Comparison of ENCODE assay signal across 19 cellular contexts in the genomic region with DNA sequence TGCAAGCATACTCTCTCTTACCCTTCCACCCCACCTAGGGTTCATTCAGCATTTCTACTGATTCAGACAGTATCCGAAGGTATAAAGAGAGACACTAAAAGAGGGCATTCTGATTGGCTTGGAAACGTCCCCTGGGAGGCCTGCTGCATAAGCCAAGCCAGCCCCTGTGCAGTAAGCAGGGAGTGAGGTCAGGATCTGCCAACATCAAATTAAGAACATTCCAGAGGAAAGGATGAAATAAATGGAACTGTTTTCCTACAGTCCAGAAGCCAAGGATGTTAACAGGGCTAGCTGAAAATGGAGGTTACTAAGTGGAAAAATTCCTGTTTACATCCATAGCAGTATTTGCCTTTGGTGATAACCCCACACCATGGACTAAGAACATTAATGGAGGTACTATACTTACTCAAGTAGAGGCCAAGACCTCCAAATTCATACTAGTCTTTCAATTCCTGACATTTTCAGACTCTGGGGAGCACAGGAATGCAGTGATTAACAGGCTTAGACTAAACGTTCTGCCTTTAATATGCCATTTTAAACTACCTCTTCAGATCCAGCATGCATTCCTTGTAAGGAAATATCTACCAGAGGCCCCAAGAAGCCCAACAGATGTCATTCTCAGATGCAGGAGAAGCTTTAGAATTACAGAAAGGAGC. TPM values are rescaled to one million over a fixed set of nuclear protein-coding genes. Genes with fewer than 3 reads are reported as not detected.
DNase-seq lines count a peak whose midpoint lies in the region; ATAC-seq and TF ChIP-seq lines count a peak whose summit lies in the region.
"Had no signal": no experiment of that assay in that cellular context is flagged by ENCODE, and none has a peak within 500 bp of the region (broad histone marks: within the 10 kb centered on the region; RNA-seq: fewer than 3 reads in every experiment).

No MANE protein-coding gene starts in this region.

- TF ChIP-seq POLR2A in adrenal gland (IDR thresholded peaks at IDR 0.05) = no peak

- H3K27me3 Mint-ChIP-seq in CD14-positive monocyte (ENCODE audit: low read depth in 3 of 3) = no peaks in the 10 kb centered on the region
- no peaks in the 10 kb centered on the region for H3K27me3 Mint-ChIP-seq in endodermal cell (ENCODE audit: insufficient read depth)
- H3K27me3 Mint-ChIP-seq: activated CD4-positive, alpha-beta memory T cell treated with anti-CD3 and anti-CD28 coated beads, Interleukin-2, amount 10 ng/mL, durations not matched to agents 7 days and 5 days had no signal

- WGBS in endodermal cell (ENCODE audit: insufficient coverage in 1 of 2, insufficient read length in 1 of 2), 2 experiments = 85 to 90% methylated on average over 3 of the region's 3 CpGs
- WGBS in adrenal gland, 4 donors = 47 to 62% (median 52%) methylated on average over 3 of the region's 3 CpGs

- H3K4me1 ChIP-seq in adipocyte (ENCODE audit: control insufficient read depth, insufficient read depth, low read length) (peaks cover 65% of the 10 kb centered on the region), endodermal cell (ENCODE audit: control insufficient read depth, insufficient read depth, low read length) (peaks cover 20% of the 10 kb centered on the region), adrenal gland (replicated peaks in 1 of 2) (peaks cover 22 to 62% of the 10 kb centered on the region in 2 donors)

- no peak for TF ChIP-seq CTCF in CD14-positive monocyte (IDR thresholded peaks at IDR 0.05)
- TF ChIP-seq CTCF in endodermal cell (conservative IDR thresholded peaks at IDR 0.05) = no peak
- no peak for TF ChIP-seq CTCF in adrenal gland (IDR thresholded peaks at IDR 0.05)

- H3K27ac ChIP-seq in endodermal cell (ENCODE audit: low read depth, low read length) (no peak overlapping the region), adrenal gland (peak overlapping the region in 1 of 5 donors; percentile 35)
- H3K27ac ChIP-seq: suprapubic skin had no signal

- H3K36me3 ChIP-seq in adipocyte (ENCODE audit: control insufficient read depth, insufficient read depth, low read length, severe bottlenecking) = no peaks in the 10 kb centered on the region
- H3K36me3 ChIP-seq in endodermal cell (ENCODE audit: control insufficient read depth, insufficient read depth, low read length) = no peaks in the 10 kb centered on the region
- H3K36me3 ChIP-seq in adrenal gland (replicated peaks in 1 of 2) = no peaks in the 10 kb centered on the region
- H3K36me3 ChIP-seq: suprapubic skin had no signal

- H3K9ac ChIP-seq in adipocyte (ENCODE audit: low read length) = no peak overlapping the region
- H3K9ac ChIP-seq in endodermal cell (ENCODE audit: extremely low read depth, low read length, poor library complexity, severe bottlenecking) = no peak overlapping the region

- no peak for DNase-seq in CD14-positive monocyte (ENCODE audit: low spot score)
- DNase-seq in adipocyte (ENCODE audit: low read depth) = peak; percentile 41
- no peak for DNase-seq in left ventricle myocardium superior
- DNase-seq in stimulated activated effector memory CD8-positive, alpha-beta T cell treated with anti-CD3 and anti-CD28 coated beads, Interleukin-12 subunit alpha, Interleukin-12 subunit beta, amount 100 ng/mL, for 72 hours (ENCODE audit: low spot score in 2 of 2) = no peak
- no peak for DNase-seq in endodermal cell
- DNase-seq in MV-4-11 (lab: John Stamatoyannopoulos, UW) = no peak
- DNase-seq in adrenal gland = no peak
- DNase-seq: activated CD4-positive, alpha-beta memory T cell treated with anti-CD3 and anti-CD28 coated beads, Interleukin-2, amount 10 ng/mL, durations not matched to agents 7 days and 5 days; anterior cingulate cortex; DMS79 treated with DMSO at 0.1 percent for 48 hours; hippocampal formation; left cardiac atrium; NCI-H2081 treated with DMSO at 0.1 percent for 48 hours; NK-92 treated with Interleukin-12 subunit alpha and Interleukin-12 subunit beta, amount 100 ng/mL, for 24 hours; SHP77; T1000 had no signal

- H3K36me3 Mint-ChIP-seq in CD14-positive monocyte = peaks cover 10 to 29% of the 10 kb centered on the region in 2 donors
- H3K36me3 Mint-ChIP-seq in stimulated activated effector memory CD8-positive, alpha-beta T cell treated with anti-CD3 and anti-CD28 coated beads, Interleukin-12 subunit alpha, Interleukin-12 subunit beta, amount 100 ng/mL, for 72 hours = peaks cover 9% of the 10 kb centered on the region
- H3K36me3 Mint-ChIP-seq in endodermal cell (ENCODE audit: low read depth) = no peaks in the 10 kb centered on the region

- H3K27ac Mint-ChIP-seq in CD14-positive monocyte (peak overlapping the region in 4 of 7 donors; percentile 10 to 46 (median 24)), endodermal cell (no peak overlapping the region)
- peak overlapping the region; percentile 46 for H3K27ac Mint-ChIP-seq in stimulated activated effector memory CD8-positive, alpha-beta T cell treated with anti-CD3 and anti-CD28 coated beads, Interleukin-12 subunit alpha, Interleukin-12 subunit beta, amount 100 ng/mL, for 72 hours
- H3K27ac Mint-ChIP-seq: activated CD4-positive, alpha-beta memory T cell treated with anti-CD3 and anti-CD28 coated beads, Interleukin-2, amount 10 ng/mL, durations not matched to agents 7 days and 5 days had no signal

- intact Hi-C loops in CD14-positive monocyte (cut with micrococcal nuclease) (no loop called here), left ventricle myocardium superior (cut with micrococcal nuclease) (no loop called here), adrenal gland (cut with DNase I) (no loop called here)

- no peaks in the 10 kb centered on the region for H3K9me3 ChIP-seq in adipocyte (ENCODE audit: control insufficient read depth, low read length)
- no peaks in the 10 kb centered on the region for H3K9me3 ChIP-seq in endodermal cell (ENCODE audit: control insufficient read depth, low read length)
- no peaks in the 10 kb centered on the region for H3K9me3 ChIP-seq in adrenal gland (replicated peaks in 1 of 3)
- H3K9me3 ChIP-seq: suprapubic skin had no signal

- H3K4me3 Mint-ChIP-seq in CD14-positive monocyte (no peak overlapping the region), endodermal cell (no peak overlapping the region)
- H3K4me3 Mint-ChIP-seq in stimulated activated effector memory CD8-positive, alpha-beta T cell treated with anti-CD3 and anti-CD28 coated beads, Interleukin-12 subunit alpha, Interleukin-12 subunit beta, amount 100 ng/mL, for 72 hours = no peak overlapping the region
- H3K4me3 Mint-ChIP-seq: activated CD4-positive, alpha-beta memory T cell treated with anti-CD3 and anti-CD28 coated beads, Interleukin-2, amount 10 ng/mL, durations not matched to agents 7 days and 5 days; neural crest cell had no signal

- ATAC-seq in left ventricle myocardium superior (peak; percentile 3), HG03460 (IDR thresholded peaks at IDR 0.05; ENCODE audit: unreplicated experiment) (no peak)
- no peak for ATAC-seq in stimulated activated effector memory CD8-positive, alpha-beta T cell treated with anti-CD3 and anti-CD28 coated beads, Interleukin-12 subunit alpha, Interleukin-12 subunit beta, amount 100 ng/mL, for 72 hours

- H3K4me3 ChIP-seq in adipocyte (ENCODE audit: low read length) (no peak overlapping the region), endodermal cell (ENCODE audit: low read length) (no peak overlapping the region), adrenal gland (no peak overlapping the region)
- H3K4me3 ChIP-seq: suprapubic skin had no signal

- H3K9me3 Mint-ChIP-seq in CD14-positive monocyte (no peaks in the 10 kb centered on the region), endodermal cell (no peaks in the 10 kb centered on the region)
- no peaks in the 10 kb centered on the region for H3K9me3 Mint-ChIP-seq in stimulated activated effector memory CD8-positive, alpha-beta T cell treated with anti-CD3 and anti-CD28 coated beads, Interleukin-12 subunit alpha, Interleukin-12 subunit beta, amount 100 ng/mL, for 72 hours
- H3K9me3 Mint-ChIP-seq: activated CD4-positive, alpha-beta memory T cell treated with anti-CD3 and anti-CD28 coated beads, Interleukin-2, amount 10 ng/mL, durations not matched to agents 7 days and 5 days; neural crest cell had no signal

- peaks cover 31% of the 10 kb centered on the region for H3K4me1 Mint-ChIP-seq in CD14-positive monocyte
- peaks cover 42% of the 10 kb centered on the region for H3K4me1 Mint-ChIP-seq in stimulated activated effector memory CD8-positive, alpha-beta T cell treated with anti-CD3 and anti-CD28 coated beads, Interleukin-12 subunit alpha, Interleukin-12 subunit beta, amount 100 ng/mL, for 72 hours
- H3K4me1 Mint-ChIP-seq in endodermal cell = peaks cover 51% of the 10 kb centered on the region

- H3K27me3 ChIP-seq in adipocyte (replicated peaks; ENCODE audit: control insufficient read depth, insufficient read depth, low read length) = no peaks in the 10 kb centered on the region
- no peaks in the 10 kb centered on the region for H3K27me3 ChIP-seq in endodermal cell (ENCODE audit: control insufficient read depth, insufficient read depth, low read length, poor library complexity, severe bottlenecking)
- no peaks in the 10 kb centered on the region for H3K27me3 ChIP-seq in adrenal gland
- H3K27me3 ChIP-seq: suprapubic skin had no signal

RNA-seq across cellular contexts. Expression of a gene that starts 34.5 kb away (rescaled TPM):
- polyA plus RNA-seq in CD14-positive monocyte (10 to 100 TPM; 86.5 to 88.0 TPM), adrenal gland (100 to 1,000 TPM in 1 of 3 donors, 10 to 100 TPM in 2; 26.5 to 169 (median 28.7) TPM)
- total RNA-seq in left ventricle myocardium superior (203 TPM), endodermal cell (100 to 1,000 TPM in 1 of 2 donors, 10 to 100 TPM in 1; 85.4 to 110 TPM), adrenal gland (100 to 1,000 TPM; 100 to 197 (median 127) TPM)
- 92.0 TPM for polyA plus RNA-seq in endodermal cell (2013, experiment 1 of 2)
- polyA plus RNA-seq in endodermal cell (2013, experiment 2 of 2) = 83.4 TPM
